Comparison of ENCODE assay signal across 6 cellular contexts in the genomic region with DNA sequence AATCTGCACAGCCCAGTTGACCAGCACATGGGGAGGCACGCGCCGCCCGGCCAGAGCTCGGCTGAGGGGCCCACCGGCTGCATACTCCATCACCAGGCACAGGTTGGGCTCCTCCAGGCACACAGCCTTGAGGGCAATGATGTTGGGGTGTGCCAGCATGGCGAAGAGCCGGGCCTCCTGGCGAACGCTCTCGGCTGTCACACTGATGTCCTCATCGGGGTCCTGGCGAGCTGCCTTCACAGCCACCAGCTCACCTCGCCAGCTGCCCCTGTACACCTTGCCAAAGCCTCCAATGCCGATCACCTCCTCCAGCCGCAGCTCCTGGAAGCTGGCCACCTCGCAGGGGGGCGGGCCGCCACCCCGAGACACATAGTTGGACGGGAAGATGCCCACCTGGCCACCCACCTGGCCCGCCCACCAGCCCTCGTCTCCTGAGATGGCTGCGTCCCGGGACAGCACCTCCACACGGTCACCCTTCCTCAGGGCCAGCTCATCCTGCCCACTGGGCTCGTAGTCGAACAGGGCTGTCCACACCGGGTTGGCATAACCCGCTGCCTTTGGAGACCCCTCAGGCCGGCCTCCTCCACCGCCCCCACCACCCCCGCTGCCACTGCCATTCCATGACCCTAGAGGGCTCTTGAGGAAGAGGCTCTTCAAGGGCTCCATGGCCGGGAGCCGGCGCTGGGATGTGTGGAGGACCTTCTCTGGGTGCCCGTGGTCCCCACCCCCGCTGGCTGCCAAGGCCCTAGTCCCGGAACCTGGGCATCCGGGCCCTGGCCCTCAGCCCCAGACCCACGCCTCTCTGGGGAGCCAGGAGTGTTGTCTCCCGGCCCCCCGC. TPM values are rescaled to one million over a fixed set of nuclear protein-coding genes. Genes with fewer than 3 reads are reported as not detected.
A peak's percentile ranks its signal among the peaks of the same experiment; 100 is the strongest.
DNase-seq lines count a peak whose midpoint lies in the region; ATAC-seq and TF ChIP-seq lines count a peak whose summit lies in the region.

No MANE protein-coding gene starts in this region.

- peak overlapping the region; percentile 64 to 77 for H3K18ac ChIP-seq in mesenchymal stem cell (ENCODE audit: low read depth in 1 of 2, low read length in 2 of 2)

- H3K4me1 ChIP-seq in GM23338 (ENCODE audit: insufficient read depth) (peaks cover 14% of the 10 kb centered on the region; the same call in 1 of the 2 replicates), mesenchymal stem cell (ENCODE audit: control insufficient read depth, insufficient read depth, low read depth, low read length) (peaks cover 48% of the 10 kb centered on the region)

- H2BK12ac ChIP-seq in mesenchymal stem cell (ENCODE audit: low read length in 2 of 2), result peak overlapping the region; percentile 51 to 55

- peaks cover 16% of the 10 kb centered on the region for H3K4me1 Mint-ChIP-seq in GM23338
- peaks cover 46% of the 10 kb centered on the region for H3K4me1 Mint-ChIP-seq in activated naive CD8-positive, alpha-beta T cell (ENCODE audit: low read depth)

- H3K4me3 Mint-ChIP-seq in GM23338, result peak overlapping the region; percentile 65
- peak overlapping the region; percentile 98 for H3K4me3 Mint-ChIP-seq in activated naive CD8-positive, alpha-beta T cell

- H3K4me3 ChIP-seq in GM23338 (peak overlapping the region; percentile 59), mesenchymal stem cell (ENCODE audit: insufficient read depth in 1 of 2, low read depth in 1 of 2, low read length in 2 of 2) (peak overlapping the region; percentile 72 to 96)

- no peaks in the 10 kb centered on the region; the same call in 2 of the 3 replicates for H3K9me3 Mint-ChIP-seq in GM23338
- no peaks in the 10 kb centered on the region for H3K9me3 Mint-ChIP-seq in activated naive CD8-positive, alpha-beta T cell (ENCODE audit: low read depth)

- ATAC-seq in GM23338, result peak; percentile 0

- H3F3A ChIP-seq in GM23338 (replicated peaks; ENCODE audit: low read depth), result peaks cover 11% of the 10 kb centered on the region

- 53% methylated on average over 43 of the region's 43 CpGs for WGBS in mesenchymal stem cell

- no peak for TF ChIP-seq CTCF in GM23338 (conservative IDR thresholded peaks at IDR 0.05; ENCODE audit: low read depth in 2 of 2)

- H4K8ac ChIP-seq in mesenchymal stem cell (ENCODE audit: low read length), result no peak overlapping the region

- H3K36me3 ChIP-seq in GM23338 (ENCODE audit: insufficient read depth) (no peaks in the 10 kb centered on the region; the same call in 1 of the 2 replicates), mesenchymal stem cell (ENCODE audit: control insufficient read depth in 1 of 2, insufficient read depth in 2 of 2, low read depth in 1 of 2, low read length in 2 of 2) (peaks cover 33 to 51% of the 10 kb centered on the region in 2 experiments)

- peak overlapping the region; percentile 97 for H3K9ac ChIP-seq in mesenchymal stem cell (ENCODE audit: low read length)

- H2BK5ac ChIP-seq in mesenchymal stem cell (ENCODE audit: low read depth, low read length, poor library complexity, severe bottlenecking), result no peak overlapping the region

- peak overlapping the region; percentile 81 for H3K4me2 ChIP-seq in GM23338
- H3K4me2 ChIP-seq in mesenchymal stem cell (ENCODE audit: low read length, poor library complexity, severe bottlenecking), result peak overlapping the region; percentile 67

- peak overlapping the region in 1 of 2 experiments; percentile 83 for H3K23ac ChIP-seq in mesenchymal stem cell (ENCODE audit: low read length in 2 of 2)

- H2AFZ ChIP-seq in GM23338 (0 out of 2 replicates have a peak overlapping the region, but pooled peaks have one; percentile 59), mesenchymal stem cell (ENCODE audit: low read depth, low read length) (no peak overlapping the region)

- H2BK15ac ChIP-seq in mesenchymal stem cell (ENCODE audit: low read depth, poor library complexity, severe bottlenecking), result no peak overlapping the region

- no peaks in the 10 kb centered on the region for H3K9me3 ChIP-seq in mesenchymal stem cell (ENCODE audit: control insufficient read depth, low read length)

- peaks cover 4% of the 10 kb centered on the region for H3K79me1 ChIP-seq in mesenchymal stem cell (replicated peaks; ENCODE audit: low read length, poor library complexity, severe bottlenecking)

- H3K4ac ChIP-seq in mesenchymal stem cell (ENCODE audit: low read depth in 1 of 2, low read length in 2 of 2), result peak overlapping the region; percentile 68 to 95

- H3K14ac ChIP-seq in mesenchymal stem cell (ENCODE audit: low read length in 2 of 2), result peak overlapping the region; percentile 26 to 70

- H4K20me1 ChIP-seq in GM23338 (replicated peaks; ENCODE audit: insufficient read depth), result peaks cover 14% of the 10 kb centered on the region

- peaks cover 24% of the 10 kb centered on the region for H3K27me3 Mint-ChIP-seq in GM23338 (ENCODE audit: insufficient read depth, low read depth, poor library complexity)
- no peaks in the 10 kb centered on the region for H3K27me3 Mint-ChIP-seq in activated naive CD8-positive, alpha-beta T cell

- H3K27me3 ChIP-seq in GM23338 (ENCODE audit: insufficient read depth), result no peaks in the 10 kb centered on the region
- no peaks in the 10 kb centered on the region for H3K27me3 ChIP-seq in mesenchymal stem cell (ENCODE audit: control insufficient read depth in 1 of 2, insufficient read depth in 1 of 2, low read length in 2 of 2)

- H3K27ac ChIP-seq in GM23338 (ENCODE audit: low read depth), result peak overlapping the region; percentile 74
- H3K27ac ChIP-seq in mesenchymal stem cell (ENCODE audit: low read length, poor library complexity, severe bottlenecking), result peak overlapping the region; percentile 66

- peaks cover 28% of the 10 kb centered on the region for H3K79me2 ChIP-seq in GM23338 (replicated peaks; ENCODE audit: insufficient read depth)

- H2AK5ac ChIP-seq in mesenchymal stem cell (ENCODE audit: low read length, severe bottlenecking), result peak overlapping the region; percentile 41

- H2BK120ac ChIP-seq in mesenchymal stem cell (ENCODE audit: low read depth, low read length), result peak overlapping the region; percentile 56

- peak overlapping the region; percentile 75 for H4K91ac ChIP-seq in mesenchymal stem cell (ENCODE audit: low read length)

- H3K9me2 ChIP-seq in GM23338 (ENCODE audit: insufficient read depth), result no peaks in the 10 kb centered on the region

- H3K36me3 Mint-ChIP-seq in GM23338 (ENCODE audit: low read depth), result peaks cover 13% of the 10 kb centered on the region; the same call in 2 of the 3 replicates
- peaks cover 5% of the 10 kb centered on the region for H3K36me3 Mint-ChIP-seq in activated naive CD8-positive, alpha-beta T cell

- DNase-seq in GM23338 (ENCODE audit: low spot score) (peak; percentile 45), mesenchymal stem cell (no peak), SK-N-DZ (ENCODE audit: low spot score) (no peak), NCI-H345 (lab: John Stamatoyannopoulos, UW) (no peak), NCI-H1930 (lab: John Stamatoyannopoulos, UW) (no peak)

- H3K27ac Mint-ChIP-seq in GM23338, result no peak overlapping the region
- peak overlapping the region; percentile 28 for H3K27ac Mint-ChIP-seq in activated naive CD8-positive, alpha-beta T cell

TF ChIP-seq in GM23338, 12 proteins besides CTCF, POLR2A, EP300 and RAD21 (continues in another document):
- TF ChIP-seq EZH2 (IDR thresholded peaks at IDR 0.05; ENCODE audit: low read depth, unreplicated experiment), result no peak
- no peak for TF ChIP-seq STAT1 (IDR thresholded peaks at IDR 0.05; ENCODE audit: unreplicated experiment)
- TF ChIP-seq ZNF331 (CRISPR knock-in tag; IDR thresholded peaks at IDR 0.05; ENCODE audit: low read depth), result no peak

RNA-seq across cellular contexts. Expression of a gene that starts 0.7 kb away (rescaled TPM):
- total RNA-seq in GM23338 (2014; rRNA removed; shearing (Covaris generic)), result 32.8 and 38.6 TPM in 2 replicates
- 19.8 and 20.8 TPM in 2 replicates for polyA plus RNA-seq in GM23338 (2016; fragmentation: Nextera tagmentation; extraction: Ambion mirVana)
- polyA plus RNA-seq in mesenchymal stem cell (2013, experiment 1 of 2), result 36.7 TPM
- 36.1 TPM for polyA plus RNA-seq in mesenchymal stem cell (2013, experiment 2 of 2)
- polyA plus RNA-seq in SK-N-DZ (2014; cell fraction: cytosol; rRNA removed), result 14.1 and 19.2 TPM in 2 replicates
- polyA plus RNA-seq in SK-N-DZ (2014; cell fraction: nucleus; rRNA removed), result 13.2 and 13.3 TPM in 2 replicates

RNA-seq across cellular contexts. Expression of a gene that starts 2.3 kb away (rescaled TPM):
- 41.2 and 52.2 TPM in 2 replicates for total RNA-seq in GM23338 (2014; rRNA removed; shearing (Covaris generic))
- 7.3 and 8.7 TPM in 2 replicates for polyA plus RNA-seq in GM23338 (2016; fragmentation: Nextera tagmentation; extraction: Ambion mirVana)
- 21.5 TPM for polyA plus RNA-seq in mesenchymal stem cell (2013, experiment 1 of 2)
- polyA plus RNA-seq in mesenchymal stem cell (2013, experiment 2 of 2), result 19.8 TPM
- polyA plus RNA-seq in SK-N-DZ (2014; cell fraction: cytosol; rRNA removed), result 14.6 and 18.7 TPM in 2 replicates
- polyA plus RNA-seq in SK-N-DZ (2014; cell fraction: nucleus; rRNA removed), result 37.3 and 48.4 TPM in 2 replicates

RNA-seq across cellular contexts. Expression of a gene that starts 17.7 kb away (rescaled TPM):
- total RNA-seq in GM23338 (2014; rRNA removed; shearing (Covaris generic)), result not detected in 2 replicates
- 0.24 and 0.60 TPM in 2 replicates for polyA plus RNA-seq in GM23338 (2016; fragmentation: Nextera tagmentation; extraction: Ambion mirVana)
- polyA plus RNA-seq in mesenchymal stem cell (2013, experiment 1 of 2), result 0.04 TPM
- polyA plus RNA-seq in mesenchymal stem cell (2013, experiment 2 of 2), result 0.08 TPM
- 0.19 and 0.38 TPM in 2 replicates for polyA plus RNA-seq in SK-N-DZ (2014; cell fraction: cytosol; rRNA removed)
- polyA plus RNA-seq in SK-N-DZ (2014; cell fraction: nucleus; rRNA removed), result 1.6 and 2.0 TPM in 2 replicates

RNA-seq across cellular contexts. Expression of a gene that starts 24.6 kb away (rescaled TPM):
- 54.6 and 56.7 TPM in 2 replicates for total RNA-seq in GM23338 (2014; rRNA removed; shearing (Covaris generic))
- 50.1 and 75.5 TPM in 2 replicates for polyA plus RNA-seq in GM23338 (2016; fragmentation: Nextera tagmentation; extraction: Ambion mirVana)
- polyA plus RNA-seq in mesenchymal stem cell (2013, experiment 1 of 2), result 35.0 TPM
- 34.6 TPM for polyA plus RNA-seq in mesenchymal stem cell (2013, experiment 2 of 2)
- polyA plus RNA-seq in SK-N-DZ (2014; cell fraction: cytosol; rRNA removed), result 8.3 and 12.0 TPM in 2 replicates
- 7.1 and 14.1 TPM in 2 replicates for polyA plus RNA-seq in SK-N-DZ (2014; cell fraction: nucleus; rRNA removed)

RNA-seq across cellular contexts. Expression of a gene that starts 37.5 kb away (rescaled TPM):
- 10.9 and 12.6 TPM in 2 replicates for total RNA-seq in GM23338 (2014; rRNA removed; shearing (Covaris generic))
- polyA plus RNA-seq in GM23338 (2016; fragmentation: Nextera tagmentation; extraction: Ambion mirVana), result 1.4 and 2.9 TPM in 2 replicates
- polyA plus RNA-seq in mesenchymal stem cell (2013, experiment 1 of 2), result 22.5 TPM
- polyA plus RNA-seq in mesenchymal stem cell (2013, experiment 2 of 2), result 22.6 TPM
- polyA plus RNA-seq in SK-N-DZ (2014; cell fraction: cytosol; rRNA removed), result 4.4 and 10.3 TPM in 2 replicates
- polyA plus RNA-seq in SK-N-DZ (2014; cell fraction: nucleus; rRNA removed), result 6.3 and 10.7 TPM in 2 replicates
